In genomic region chrX:698246-698645, GRCh38 we compare ENCODE assay signal across 17 cellular contexts.
"Had no signal": no experiment of that assay in that cellular context is flagged by ENCODE, and none has a peak within 500 bp of the region (broad histone marks: within the 10 kb centered on the region; RNA-seq: fewer than 3 reads in every experiment).

No MANE protein-coding gene starts in this region.

- H3K4me3 Mint-ChIP-seq: activated CD4-positive, alpha-beta T cell treated with anti-CD3 and anti-CD28 coated beads for 36 hours; activated CD8-positive, alpha-beta T cell treated with anti-CD3 and anti-CD28 coated beads for 36 hours; neural crest cell; stimulated activated naive CD8-positive, alpha-beta T cell treated with anti-CD3 and anti-CD28 coated beads, Interleukin-15, amount 100 ng/mL, for 72 hours had no signal

- ATAC-seq: activated CD4-positive, alpha-beta T cell treated with anti-CD3 and anti-CD28 coated beads for 36 hours; activated CD8-positive, alpha-beta T cell treated with anti-CD3 and anti-CD28 coated beads for 36 hours; activated T-cell treated with anti-CD3 and anti-CD28 coated beads, Interleukin-2, amount 50 U/mL, for 72 hours; gastrocnemius medialis; stimulated activated naive CD8-positive, alpha-beta T cell treated with anti-CD3 and anti-CD28 coated beads, Interleukin-15, amount 100 ng/mL, for 72 hours had no signal

- H3K9me3 ChIP-seq: gastrocnemius medialis, ovary, thoracic aorta had no signal

- H3K4me3 ChIP-seq: gastrocnemius medialis, ovary, thoracic aorta had no signal

- H3K27me3 ChIP-seq: gastrocnemius medialis, ovary had no signal

- H3K4me1 Mint-ChIP-seq: neural crest cell had no signal

- H3K36me3 ChIP-seq: gastrocnemius medialis, ovary, thoracic aorta, WERI-Rb-1 had no signal

- H3K4me1 ChIP-seq: gastrocnemius medialis had no signal

- H3K27ac Mint-ChIP-seq: activated CD4-positive, alpha-beta T cell treated with anti-CD3 and anti-CD28 coated beads for 36 hours; activated CD8-positive, alpha-beta T cell treated with anti-CD3 and anti-CD28 coated beads for 36 hours; activated T-cell treated with anti-CD3 and anti-CD28 coated beads, Interleukin-2, amount 50 U/mL, for 72 hours; stimulated activated naive CD8-positive, alpha-beta T cell treated with anti-CD3 and anti-CD28 coated beads, Interleukin-15, amount 100 ng/mL, for 72 hours had no signal

- H3K27ac ChIP-seq: gastrocnemius medialis, ovary, thoracic aorta, WERI-Rb-1 had no signal

- H3K9me3 Mint-ChIP-seq: neural crest cell had no signal

- DNase-seq: activated CD4-positive, alpha-beta T cell treated with anti-CD3 and anti-CD28 coated beads for 36 hours; activated CD8-positive, alpha-beta memory T cell treated with anti-CD3 and anti-CD28 coated beads, Interleukin-2, amount 50 U/mL, for 4 hours; activated CD8-positive, alpha-beta T cell treated with anti-CD3 and anti-CD28 coated beads for 36 hours; activated gamma-delta T cell treated with Interleukin-2 at 50 U/mL for 16 hours; activated T-cell treated with anti-CD3 and anti-CD28 coated beads, Interleukin-2, amount 50 U/mL, for 72 hours; effector CD4-positive, alpha-beta T cell; gastrocnemius medialis; kidney glomerular epithelial cell; mesendoderm; ovary; stimulated activated CD4-positive, alpha-beta T cell treated with anti-CD3 and anti-CD28 coated beads, Interleukin-15, amount 100 ng/mL, for 24 hours; stimulated activated CD4-positive, alpha-beta T cell treated with anti-CD3 and anti-CD28 coated beads, Interleukin-4, amount 100 ng/mL, for 4 hours; stimulated activated naive CD8-positive, alpha-beta T cell treated with anti-CD3 and anti-CD28 coated beads, Interleukin-15, amount 100 ng/mL, for 72 hours; T-helper 9 cell; WERI-Rb-1 had no signal
